ENCODE assay signal across 10 cellular contexts in the genomic region with DNA sequence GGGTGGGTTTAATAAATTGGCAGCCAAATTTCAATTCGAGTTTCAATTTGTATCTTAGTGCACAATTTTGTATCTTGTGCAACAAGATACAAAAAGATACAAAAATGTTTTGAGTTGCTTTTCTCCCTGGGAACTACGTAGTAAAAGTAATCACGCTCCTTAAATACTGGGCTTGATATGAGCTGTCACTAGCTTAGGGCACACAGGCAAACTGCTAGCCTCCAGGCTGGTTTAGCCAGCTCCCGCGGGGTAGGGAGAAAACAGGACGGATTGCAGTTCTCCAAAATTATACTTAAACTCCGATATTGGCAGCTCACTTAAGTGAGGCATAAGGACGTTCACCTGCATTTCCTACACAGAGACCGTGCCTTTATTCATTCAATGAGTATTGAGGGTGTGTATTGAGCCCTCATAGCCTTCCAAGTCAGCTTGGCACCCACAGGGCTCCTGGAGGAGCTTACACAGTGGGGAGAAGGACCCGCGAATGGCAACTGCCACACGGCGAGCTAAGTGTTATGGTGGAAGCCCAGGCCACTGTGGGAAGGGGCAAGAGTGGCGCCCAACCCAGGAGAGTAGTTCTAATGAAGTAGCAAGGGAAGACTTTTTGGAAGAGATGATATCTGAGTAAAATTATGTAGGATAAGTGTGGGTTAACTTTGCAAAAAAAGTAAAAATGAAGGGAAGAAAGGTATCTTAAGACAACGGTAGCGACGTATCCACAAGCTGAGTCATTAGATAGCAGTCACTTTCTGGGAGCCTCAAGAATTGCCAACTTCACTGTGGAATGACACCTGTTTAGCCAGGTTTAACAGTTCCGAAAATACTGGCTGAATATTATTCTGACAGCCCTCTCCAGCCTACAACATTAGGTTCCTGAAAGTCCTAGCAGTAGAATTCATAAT. TPM values are rescaled to one million over a fixed set of nuclear protein-coding genes. Genes with fewer than 3 reads are reported as not detected.
DNase-seq lines count a peak whose midpoint lies in the region; ATAC-seq and TF ChIP-seq lines count a peak whose summit lies in the region.
"Had no signal": no experiment of that assay in that cellular context is flagged by ENCODE, and none has a peak within 500 bp of the region (broad histone marks: within the 10 kb centered on the region; RNA-seq: fewer than 3 reads in every experiment).

No MANE protein-coding gene starts in this region.

- H3K27me3 Mint-ChIP-seq in activated naive CD8-positive, alpha-beta T cell treated with anti-CD3 and anti-CD28 coated beads for 36 hours: no peaks in the 10 kb centered on the region

- H3K27ac Mint-ChIP-seq in activated naive CD8-positive, alpha-beta T cell treated with anti-CD3 and anti-CD28 coated beads for 36 hours: peak overlapping the region; percentile 54

- no peaks in the 10 kb centered on the region for H3K9me3 ChIP-seq in A673 (ENCODE audit: low read depth, low read length, poor library complexity, severe bottlenecking)
- H3K9me3 ChIP-seq: prostate gland had no signal

- CTCF ChIA-PET in A673 (lab: Charles Lee): no interaction called here

- POLR2A ChIA-PET in A673 (lab: Charles Lee; ENCODE audit: low non-redundant PET): no interaction called here

- H3K4me3 ChIP-seq in A673 (ENCODE audit: low read depth, low read length, poor library complexity, severe bottlenecking) (peak overlapping the region; percentile 76), GM12875 (ENCODE audit: low read depth, low read length) (peak overlapping the region; percentile 40)

- no peaks in the 10 kb centered on the region for H3K27me3 ChIP-seq in A673 (replicated peaks; ENCODE audit: insufficient read depth, low read depth, low read length, poor library complexity)

- BruUV-seq in A673 (replicated peaks; lab: Mats Ljungman, UMichigan): no TSS peak

- intact Hi-C loops in A673 (cut with micrococcal nuclease; ENCODE audit: unreplicated experiment): loop anchor here (5.0 to 10.0 kb wide), 2 partner anchors 154 to 291 kb away; partner anchors contain the start of gene KIF5B

- peaks cover 55% of the 10 kb centered on the region for H3K4me1 Mint-ChIP-seq in activated naive CD8-positive, alpha-beta T cell treated with anti-CD3 and anti-CD28 coated beads for 36 hours

- peaks cover 47% of the 10 kb centered on the region for H3K4me1 ChIP-seq in A673 (ENCODE audit: insufficient read depth, low read length, poor library complexity, severe bottlenecking)
- H3K4me1 ChIP-seq: prostate gland had no signal

- peak overlapping the region; percentile 64 for H3K4me3 Mint-ChIP-seq in activated naive CD8-positive, alpha-beta T cell treated with anti-CD3 and anti-CD28 coated beads for 36 hours

- peaks cover 21% of the 10 kb centered on the region for H3K36me3 Mint-ChIP-seq in activated naive CD8-positive, alpha-beta T cell treated with anti-CD3 and anti-CD28 coated beads for 36 hours

- peak overlapping the region; percentile 100 for H3K27ac ChIP-seq in A673 (ENCODE audit: low read depth, low read length, poor library complexity, severe bottlenecking)

- peak; percentile 56 for DNase-seq in A673 (ENCODE audit: low spot score)
- DNase-seq in activated naive CD8-positive, alpha-beta T cell treated with anti-CD3 and anti-CD28 coated beads for 36 hours: no peak
- peak; percentile 28 for DNase-seq in midbrain (lab: John Stamatoyannopoulos, UW)
- DNase-seq in activated gamma-delta T cell treated with Interleukin-2 at 50 U/mL for 16 hours: no peak
- DNase-seq in stimulated activated naive CD4-positive, alpha-beta T cell (lab: John Stamatoyannopoulos, UW): no peak
- DNase-seq in NCI-H1105 treated with DMSO at 0.1 percent for 48 hours (lab: John Stamatoyannopoulos, UW): no peak
- DNase-seq: NCI-H187 had no signal

- ATAC-seq in HG02798 (IDR thresholded peaks at IDR 0.05; ENCODE audit: poor library complexity, unreplicated experiment): no peak

- peaks cover 28% of the 10 kb centered on the region for H3K36me3 ChIP-seq in A673 (ENCODE audit: insufficient read depth, low read length, poor library complexity, severe bottlenecking)
- H3K36me3 ChIP-seq: prostate gland had no signal

- H3K9me3 Mint-ChIP-seq in activated naive CD8-positive, alpha-beta T cell treated with anti-CD3 and anti-CD28 coated beads for 36 hours: no peaks in the 10 kb centered on the region

- TF ChIP-seq CTCF in A673 (conservative IDR thresholded peaks at IDR 0.05; ENCODE audit: low read depth, low read length) (no peak), GM12875 (IDR thresholded peaks at IDR 0.05; ENCODE audit: borderline replicate concordance, insufficient read depth, low read depth, low read length) (no peak)

RNA-seq across cellular contexts. Expression of gene EPC1, which starts 1.6 kb away (rescaled TPM):
- 75.7 and 75.8 TPM in 2 replicates for total RNA-seq in A673 (2021)
- 10 to 100 TPM; 32.1 to 33.1 TPM for total RNA-seq in activated naive CD8-positive, alpha-beta T cell treated with anti-CD3 and anti-CD28 coated beads for 36 hours

Comparison
In these comparisons a context has a peak if more than half of its experiments do, and no peak if none do; other contexts are left out.
1. DNase-seq: peak in A673 (single experiment) and midbrain (single experiment); none in activated naive CD8-positive, alpha-beta T cell treated with anti-CD3 and anti-CD28 coated beads for 36 hours (single experiment), activated gamma-delta T cell treated with Interleukin-2 at 50 U/mL for 16 hours (single experiment), stimulated activated naive CD4-positive, alpha-beta T cell (0 of 6) and NCI-H1105 treated with DMSO at 0.1 percent for 48 hours (single experiment).